ENCODE assay signal across 10 cellular contexts in the genomic region with DNA sequence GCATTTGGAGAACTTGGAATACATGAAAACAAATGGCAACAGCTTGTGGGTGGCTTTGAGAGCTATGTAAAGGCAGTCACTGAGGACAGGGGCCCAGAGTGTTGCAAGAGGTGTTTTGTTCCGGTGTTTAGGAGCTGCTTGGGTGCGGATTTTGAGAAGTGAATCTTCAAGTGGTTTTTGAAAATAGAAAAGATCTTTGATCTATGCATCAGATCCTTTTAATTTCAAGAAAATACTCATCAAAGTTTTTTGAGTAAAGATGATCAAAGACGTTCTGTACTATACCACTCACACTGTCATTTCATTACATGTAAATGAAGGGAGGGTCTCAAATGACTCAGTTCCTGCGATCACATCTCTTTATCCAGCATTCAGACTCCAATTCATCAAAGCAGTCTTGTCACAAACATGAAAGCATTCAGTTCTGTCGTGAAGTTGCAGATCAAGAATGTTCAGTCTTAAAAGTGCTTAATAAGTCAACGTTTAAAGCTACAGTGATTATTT.
DNase-seq lines count a peak whose midpoint lies in the region; ATAC-seq, FAIRE-seq and TF ChIP-seq lines count a peak whose summit lies in the region.
"Had no signal": no experiment of that assay in that cellular context is flagged by ENCODE, and none has a peak within 500 bp of the region (broad histone marks: within the 10 kb centered on the region; RNA-seq: fewer than 3 reads in every experiment).

No MANE protein-coding gene starts in this region.

- intact Hi-C loops in OCI-LY7 (cut with micrococcal nuclease; ENCODE audit: unreplicated experiment) (no loop called here), prostate gland (cut with DNase I) (no loop called here), heart right ventricle (cut with DNase I) (no loop called here), MCF 10A (cut with micrococcal nuclease) (no loop called here)
- intact Hi-C loops in naive thymus-derived CD4-positive, alpha-beta T cell (cut with micrococcal nuclease) = loop anchor here in 1 of 2 donors (1.0 to 2.0 kb wide), 2 partner anchors 23 to 50 kb away; no protein-coding TSS in a partner anchor

- CTCF ChIA-PET in OCI-LY7 (lab: Charles Lee; ENCODE audit: unreplicated experiment) = no interaction called here
- CTCF ChIA-PET in naive thymus-derived CD4-positive, alpha-beta T cell (lab: Charles Lee) = interaction anchor here (0.9 kb wide), 1 partner anchor 15 kb away, joined by 3 read pairs; no protein-coding TSS in a partner anchor
- CTCF ChIA-PET in MCF 10A (lab: Yijun Ruan, JAX) = interaction anchor here (0.6 kb wide), 1 partner anchor 796 kb away, joined by 3 read pairs; no protein-coding TSS in a partner anchor

- H3K36me3 ChIP-seq in OCI-LY7 (ENCODE audit: insufficient read depth, low read length) = no peaks in the 10 kb centered on the region
- H3K36me3 ChIP-seq in naive thymus-derived CD4-positive, alpha-beta T cell (ENCODE audit: control insufficient read depth in 2 of 3, insufficient read depth in 3 of 3, low read length in 3 of 3) = no peaks in the 10 kb centered on the region
- H3K36me3 ChIP-seq in prostate gland = no peaks in the 10 kb centered on the region
- H3K36me3 ChIP-seq in heart right ventricle = no peaks in the 10 kb centered on the region

- no peaks in the 10 kb centered on the region for H3K27me3 ChIP-seq in naive thymus-derived CD4-positive, alpha-beta T cell (ENCODE audit: control insufficient read depth in 2 of 2, insufficient read depth in 2 of 2, low read length in 2 of 2)
- H3K27me3 ChIP-seq in prostate gland (replicated peaks; ENCODE audit: insufficient read depth) (no peaks in the 10 kb centered on the region), heart right ventricle (no peaks in the 10 kb centered on the region)

- H4K20me1 ChIP-seq in OCI-LY7 (ENCODE audit: insufficient read depth, low read length) = no peaks in the 10 kb centered on the region

- H3K27ac ChIP-seq in OCI-LY7 (ENCODE audit: low read depth, low read length, poor library complexity, severe bottlenecking) = no peak overlapping the region
- no peak overlapping the region for H3K27ac ChIP-seq in naive thymus-derived CD4-positive, alpha-beta T cell (ENCODE audit: low read depth, low read length)
- no peak overlapping the region for H3K27ac ChIP-seq in prostate gland
- no peak overlapping the region for H3K27ac ChIP-seq in heart right ventricle

- peak; percentile 81 for FAIRE-seq in GM12891 (lab: Jason Lieb, UNC)

- H3K9me3 Mint-ChIP-seq in naive thymus-derived CD4-positive, alpha-beta T cell = peaks cover 0 to 16% (median 0%) of the 10 kb centered on the region in 11 donors
- H3K9me3 Mint-ChIP-seq in MCF 10A (ENCODE audit: unreplicated experiment) = no peaks in the 10 kb centered on the region
- H3K9me3 Mint-ChIP-seq: brain had no signal

- WGBS in prostate gland = 36% methylated on average over 6 of the region's 6 CpGs
- 67 to 69% methylated on average over 6 of the region's 6 CpGs for WGBS in heart right ventricle, 2 donors

- TF ChIP-seq POLR2A in GM12891 (IDR thresholded peaks at IDR 0.05; ENCODE audit: low read depth, low read length) (no peak), prostate gland (IDR thresholded peaks at IDR 0.05) (no peak)

- H3K36me3 Mint-ChIP-seq in naive thymus-derived CD4-positive, alpha-beta T cell = peaks cover 0 to 18% (median 0%) of the 10 kb centered on the region in 5 donors
- H3K36me3 Mint-ChIP-seq in MCF 10A (ENCODE audit: insufficient read depth, unreplicated experiment) = no peaks in the 10 kb centered on the region
- H3K36me3 Mint-ChIP-seq: brain had no signal

- H3K4me1 ChIP-seq in OCI-LY7 (ENCODE audit: insufficient read depth, low read length, poor library complexity, severe bottlenecking) (peaks cover 5% of the 10 kb centered on the region), prostate gland (replicated peaks) (no peaks in the 10 kb centered on the region), heart right ventricle (no peaks in the 10 kb centered on the region)
- H3K4me1 ChIP-seq in naive thymus-derived CD4-positive, alpha-beta T cell (ENCODE audit: control insufficient read depth in 2 of 2, insufficient read depth in 2 of 2, low read length in 2 of 2) = peaks cover 0 to 18% of the 10 kb centered on the region in 2 donors

- no peaks in the 10 kb centered on the region for H3K79me2 ChIP-seq in OCI-LY7 (ENCODE audit: insufficient read depth, low read depth, low read length)

- H3K9me2 ChIP-seq in OCI-LY7 (ENCODE audit: insufficient read depth, low read length) = no peaks in the 10 kb centered on the region

- POLR2A ChIA-PET in OCI-LY7 (lab: Charles Lee) = interaction anchor here (0.5 to 1.2 kb wide), 2 partner anchors 16 to 109 kb away, joined by 3 read pairs; no protein-coding TSS in a partner anchor
- POLR2A ChIA-PET in naive thymus-derived CD4-positive, alpha-beta T cell (lab: Charles Lee) = interaction anchor here (0.6 kb wide), 1 partner anchor 9 kb away, joined by 3 read pairs; no protein-coding TSS in a partner anchor
- POLR2A ChIA-PET in MCF 10A (lab: Yijun Ruan, JAX) = interaction anchor here (0.5 to 1.0 kb wide), 2 partner anchors 93 to 183 kb away, joined by 3 read pairs; no protein-coding TSS in a partner anchor

- H3K9me3 ChIP-seq in OCI-LY7 (ENCODE audit: low read length) = no peaks in the 10 kb centered on the region
- no peaks in the 10 kb centered on the region for H3K9me3 ChIP-seq in naive thymus-derived CD4-positive, alpha-beta T cell (ENCODE audit: control insufficient read depth in 2 of 3, low read length in 3 of 3)
- H3K9me3 ChIP-seq in prostate gland = no peaks in the 10 kb centered on the region
- H3K9me3 ChIP-seq in heart right ventricle = peaks cover 0 to 7% (median 0%) of the 10 kb centered on the region in 11 donors

- TF ChIP-seq CTCF in OCI-LY7 (conservative IDR thresholded peaks at IDR 0.05; ENCODE audit: low read length) = no peak
- no peak for TF ChIP-seq CTCF in prostate gland (IDR thresholded peaks at IDR 0.05)
- no peak for TF ChIP-seq CTCF in heart right ventricle (IDR thresholded peaks at IDR 0.05)
- no peak for TF ChIP-seq CTCF in MCF 10A (IDR thresholded peaks at IDR 0.05; ENCODE audit: unreplicated experiment)

- peaks cover 13 to 29% (median 28%) of the 10 kb centered on the region in 7 donors for H3K4me1 Mint-ChIP-seq in naive thymus-derived CD4-positive, alpha-beta T cell
- H3K4me1 Mint-ChIP-seq in MCF 10A (ENCODE audit: insufficient read depth, unreplicated experiment) = no peaks in the 10 kb centered on the region

- DNase-seq in GM12891 (ENCODE audit: insufficient read length, low spot score) = peak; percentile 16
- DNase-seq in OCI-LY7 (ENCODE audit: low spot score) = peak; percentile 8
- DNase-seq in naive thymus-derived CD4-positive, alpha-beta T cell = peak in 8 of 9 donors; percentile 42 to 81 (median 64)
- no peak for DNase-seq in SW 1271 (lab: John Stamatoyannopoulos, UW)
- DNase-seq in prostate gland (ENCODE audit: low spot score) = no peak
- DNase-seq in heart right ventricle = no peak
- no peak for DNase-seq in MCF 10A (ENCODE audit: unreplicated experiment)
- DNase-seq: DMS153 had no signal

- no TSS peak for BruUV-seq in OCI-LY7 (replicated peaks; lab: Mats Ljungman, UMichigan)
- BruUV-seq in MCF 10A (replicated peaks; lab: Mats Ljungman, UMichigan) = no TSS peak

- peaks cover 0 to 5% (median 0%) of the 10 kb centered on the region in 5 donors for H3K27me3 Mint-ChIP-seq in naive thymus-derived CD4-positive, alpha-beta T cell
- no peaks in the 10 kb centered on the region for H3K27me3 Mint-ChIP-seq in MCF 10A (ENCODE audit: insufficient read depth, unreplicated experiment)

- H3K4me3 ChIP-seq in OCI-LY7 (ENCODE audit: low read depth, low read length, poor library complexity, severe bottlenecking) (no peak overlapping the region), prostate gland (no peak overlapping the region), heart right ventricle (no peak overlapping the region)
- H3K4me3 ChIP-seq in naive thymus-derived CD4-positive, alpha-beta T cell (ENCODE audit: low read length) = no peak overlapping the region

- H3K27ac Mint-ChIP-seq in naive thymus-derived CD4-positive, alpha-beta T cell = peak overlapping the region; percentile 73 to 90 (median 82)
- no peak overlapping the region for H3K27ac Mint-ChIP-seq in MCF 10A (ENCODE audit: low read depth, unreplicated experiment)
- H3K27ac Mint-ChIP-seq: brain had no signal

- peak overlapping the region; percentile 33 for H2AFZ ChIP-seq in OCI-LY7 (ENCODE audit: low read length)

- 0 out of 2 replicates have a peak overlapping the region, but pooled peaks have one; percentile 2 for H3K4me2 ChIP-seq in OCI-LY7 (ENCODE audit: low read length)

- ATAC-seq in GM21619 (IDR thresholded peaks at IDR 0.05; ENCODE audit: unreplicated experiment) = peak; percentile 78
- peak; percentile 93 for ATAC-seq in naive thymus-derived CD4-positive, alpha-beta T cell
- no peak for ATAC-seq in heart right ventricle

- peak overlapping the region in 9 of 10 donors; percentile 6 to 60 (median 16) for H3K4me3 Mint-ChIP-seq in naive thymus-derived CD4-positive, alpha-beta T cell
- H3K4me3 Mint-ChIP-seq in MCF 10A (ENCODE audit: unreplicated experiment) = no peak overlapping the region
- H3K4me3 Mint-ChIP-seq: brain had no signal

TF ChIP-seq in GM12891, 5 proteins besides CTCF, POLR2A, EP300 and RAD21:
- peak; percentile 76; the same call in 1 of the 2 replicates for TF ChIP-seq POU2F2 (IDR thresholded peaks at IDR 0.05; ENCODE audit: low read depth, low read length)
- peak; percentile 81 for TF ChIP-seq SPI1 (IDR thresholded peaks at IDR 0.05; ENCODE audit: low read depth, low read length)
- no peak for TF ChIP-seq TAF1 (IDR thresholded peaks at IDR 0.05; ENCODE audit: low read depth, low read length)
- no peak for TF ChIP-seq PAX5 (IDR thresholded peaks at IDR 0.05; ENCODE audit: insufficient read depth, low read length, severe bottlenecking)
- TF ChIP-seq POLR2AphosphoS5 (IDR thresholded peaks at IDR 0.05; ENCODE audit: low read depth, low read length) = no peak

Comparison
In these comparisons a context has a peak if more than half of its experiments do, and no peak if none do; other contexts are left out.
1. DNase-seq: peak in GM12891 (single experiment), OCI-LY7 (single experiment) and naive thymus-derived CD4-positive, alpha-beta T cell (8 of 9); none in SW 1271 (0 of 2), prostate gland (single experiment), heart right ventricle (0 of 2) and MCF 10A (single experiment).
2. ATAC-seq: peak in GM21619 (single experiment) and naive thymus-derived CD4-positive, alpha-beta T cell (single experiment); none in heart right ventricle (0 of 8).